Comparison of ENCODE assay signal across 1 cellular context in genomic region chr17:64273006-64273405, GRCh38.
TF ChIP-seq lines count a peak whose summit lies in the region.

No MANE protein-coding gene starts in this region.

TF ChIP-seq in K562, 482 proteins besides CTCF, POLR2A, EP300 and RAD21 (continued from another document):
- TF ChIP-seq NR0B1 (IDR thresholded peaks at IDR 0.05; ENCODE audit: partially characterized antibody) (no peak), NCOA6 (IDR thresholded peaks at IDR 0.05) (no peak), ZNF512 (tag; IDR thresholded peaks at IDR 0.05) (no peak), CC2D1A (IDR thresholded peaks at IDR 0.05) (no peak)
